In the genomic region with DNA sequence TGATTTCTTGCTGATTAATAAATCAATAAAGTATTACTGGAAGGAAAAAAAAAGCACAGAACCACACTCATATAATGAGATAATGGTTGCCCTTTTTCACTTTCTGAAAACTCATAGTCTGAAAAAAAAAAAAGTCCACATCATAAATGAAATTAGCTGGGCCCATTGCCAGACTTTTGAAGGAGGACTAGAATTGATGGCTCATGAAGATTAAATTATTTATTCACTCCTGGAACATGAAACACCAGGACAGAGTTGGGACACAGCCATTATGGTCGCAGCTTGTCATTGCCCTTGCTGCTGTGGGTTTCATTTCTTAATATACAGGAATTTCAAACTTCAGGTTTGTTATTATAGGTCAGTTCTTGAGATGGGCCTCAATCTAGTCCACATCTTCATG, we compare ENCODE assay signal across 23 cellular contexts.
"Had no signal": no experiment of that assay in that cellular context is flagged by ENCODE, and none has a peak within 500 bp of the region (broad histone marks: within the 10 kb centered on the region; RNA-seq: fewer than 3 reads in every experiment).

No MANE protein-coding gene starts in this region.

- ATAC-seq: activated T-helper 17 cell treated with anti-CD3 and anti-CD28 coated beads, Interleukin-2, amount 50 U/mL, for 72 hours; PC-3 had no signal

- H3K36me3 ChIP-seq: MG63 had no signal

- H3K4me1 Mint-ChIP-seq: activated CD4-positive, alpha-beta T cell treated with anti-CD3 and anti-CD28 coated beads, Interleukin-2, amount 10 ng/mL, durations not matched to agents 7 days and 5 days; activated T-helper 17 cell treated with anti-CD3 and anti-CD28 coated beads, Interleukin-2, amount 50 U/mL, for 72 hours; brain had no signal

- H3K36me3 Mint-ChIP-seq: activated CD4-positive, alpha-beta memory T cell treated with anti-CD3 and anti-CD28 coated beads for 36 hours; activated naive CD8-positive, alpha-beta T cell; brain had no signal

- DNase-seq: activated CD4-positive, alpha-beta memory T cell treated with anti-CD3 and anti-CD28 coated beads for 36 hours; activated CD4-positive, alpha-beta T cell treated with anti-CD3 and anti-CD28 coated beads, Interleukin-2, amount 10 ng/mL, durations not matched to agents 7 days and 5 days; activated CD4-positive, CD25-positive, alpha-beta regulatory T cell; activated CD8-positive, alpha-beta memory T cell treated with anti-CD3 and anti-CD28 coated beads for 24 hours; activated gamma-delta T cell; activated naive CD4-positive, alpha-beta T cell treated with anti-CD3 and anti-CD28 coated beads for 36 hours; activated T-cell treated with anti-CD3 and anti-CD28 coated beads for 4 hours; activated T-cell treated with anti-CD3 and anti-CD28 coated beads, Interleukin-2, amount 50 U/mL, for 48 hours; amygdala; MG63; NCI-H1694; NCI-H2029; NCI-H226; NCI-H510A treated with DMSO at 0.1 percent for 48 hours; NCI-H774; NK-92 treated with Interleukin-12 subunit alpha and Interleukin-12 subunit beta, amount 100 ng/mL, for 24 hours; PC-3; T-helper 1 cell had no signal

- H3K27ac Mint-ChIP-seq: activated CD4-positive, alpha-beta memory T cell treated with anti-CD3 and anti-CD28 coated beads for 36 hours; activated CD4-positive, alpha-beta T cell treated with anti-CD3 and anti-CD28 coated beads, Interleukin-2, amount 10 ng/mL, durations not matched to agents 7 days and 5 days; activated naive CD4-positive, alpha-beta T cell treated with anti-CD3 and anti-CD28 coated beads for 36 hours; activated naive CD8-positive, alpha-beta T cell; activated T-helper 17 cell treated with anti-CD3 and anti-CD28 coated beads, Interleukin-2, amount 50 U/mL, for 72 hours; brain had no signal

- H3K27me3 ChIP-seq: MG63 had no signal

- H3K4me3 Mint-ChIP-seq: activated CD4-positive, alpha-beta memory T cell treated with anti-CD3 and anti-CD28 coated beads for 36 hours; activated CD4-positive, alpha-beta T cell treated with anti-CD3 and anti-CD28 coated beads, Interleukin-2, amount 10 ng/mL, durations not matched to agents 7 days and 5 days; activated naive CD4-positive, alpha-beta T cell treated with anti-CD3 and anti-CD28 coated beads for 36 hours; activated naive CD8-positive, alpha-beta T cell; activated T-helper 17 cell treated with anti-CD3 and anti-CD28 coated beads, Interleukin-2, amount 50 U/mL, for 72 hours; brain had no signal

- H3K9me3 Mint-ChIP-seq: activated CD4-positive, alpha-beta memory T cell treated with anti-CD3 and anti-CD28 coated beads for 36 hours; activated CD4-positive, alpha-beta T cell treated with anti-CD3 and anti-CD28 coated beads, Interleukin-2, amount 10 ng/mL, durations not matched to agents 7 days and 5 days; activated naive CD4-positive, alpha-beta T cell treated with anti-CD3 and anti-CD28 coated beads for 36 hours; activated T-helper 17 cell treated with anti-CD3 and anti-CD28 coated beads, Interleukin-2, amount 50 U/mL, for 72 hours; brain had no signal

- H3K4me3 ChIP-seq: MG63 had no signal

- H3K27ac ChIP-seq: KMS-11, VCaP had no signal

- H3K27me3 Mint-ChIP-seq: activated CD4-positive, alpha-beta memory T cell treated with anti-CD3 and anti-CD28 coated beads for 36 hours; activated CD4-positive, alpha-beta T cell treated with anti-CD3 and anti-CD28 coated beads, Interleukin-2, amount 10 ng/mL, durations not matched to agents 7 days and 5 days; activated naive CD8-positive, alpha-beta T cell; activated T-helper 17 cell treated with anti-CD3 and anti-CD28 coated beads, Interleukin-2, amount 50 U/mL, for 72 hours; brain had no signal

- H3K9me3 ChIP-seq: MG63 had no signal
